ENCODE assay signal across 15 cellular contexts in the genomic region with DNA sequence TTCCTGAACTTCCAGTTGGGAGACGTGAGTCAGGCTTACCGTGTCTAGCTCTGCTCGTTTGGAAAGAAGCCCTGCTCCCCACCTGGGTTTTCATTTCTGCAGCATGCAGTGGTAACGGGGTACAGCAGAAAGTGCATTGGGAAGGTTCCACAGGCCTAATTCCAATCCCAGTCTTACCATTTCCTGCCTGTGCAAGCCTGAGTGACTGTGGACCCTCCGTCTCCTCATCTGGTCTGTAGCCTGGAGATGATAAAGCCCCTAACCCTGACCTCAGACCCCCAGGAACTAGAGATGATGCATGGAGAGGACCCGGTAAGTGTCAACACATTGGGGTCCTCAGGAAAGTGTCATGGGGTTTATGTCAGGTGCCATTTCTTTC. TPM values are rescaled to one million over a fixed set of nuclear protein-coding genes. Genes with fewer than 3 reads are reported as not detected.
DNase-seq lines count a peak whose midpoint lies in the region; ATAC-seq and TF ChIP-seq lines count a peak whose summit lies in the region.
"Had no signal": no experiment of that assay in that cellular context is flagged by ENCODE, and none has a peak within 500 bp of the region (broad histone marks: within the 10 kb centered on the region; RNA-seq: fewer than 3 reads in every experiment).

No MANE protein-coding gene starts in this region.

- H3K9me3 Mint-ChIP-seq in CD4-positive, alpha-beta T cell: no peaks in the 10 kb centered on the region

- TF ChIP-seq CTCF in CD4-positive, alpha-beta T cell (IDR thresholded peaks at IDR 0.05): no peak
- TF ChIP-seq CTCF in body of pancreas (IDR thresholded peaks at IDR 0.05): no peak
- no peak for TF ChIP-seq CTCF in neutrophil (IDR thresholded peaks at IDR 0.05)

- peaks cover 73% of the 10 kb centered on the region for H3K4me1 Mint-ChIP-seq in CD4-positive, alpha-beta T cell (ENCODE audit: low read depth)

- H3K36me3 ChIP-seq in KOPT-K1 (ENCODE audit: insufficient read depth, low read length) (no peaks in the 10 kb centered on the region), body of pancreas (replicated peaks in 1 of 2; ENCODE audit: insufficient read depth in 1 of 2, low read depth in 2 of 2) (no peaks in the 10 kb centered on the region), neutrophil (no peaks in the 10 kb centered on the region)
- H3K36me3 ChIP-seq: cardiac muscle cell, gastroesophageal sphincter, ovary, thoracic aorta had no signal

- H3K27ac Mint-ChIP-seq in CD4-positive, alpha-beta T cell: peak overlapping the region; percentile 90

- no peak for TF ChIP-seq POLR2A in body of pancreas (IDR thresholded peaks at IDR 0.05)

- H3K27me3 ChIP-seq in CD4-positive, alpha-beta T cell (ENCODE audit: control insufficient read depth, insufficient read depth, low read length): no peaks in the 10 kb centered on the region
- H3K27me3 ChIP-seq in body of pancreas: no peaks in the 10 kb centered on the region
- H3K27me3 ChIP-seq in neutrophil: no peaks in the 10 kb centered on the region
- H3K27me3 ChIP-seq: cardiac muscle cell, gastroesophageal sphincter, ovary had no signal

- H3K4me1 ChIP-seq in body of pancreas (peaks cover 44% of the 10 kb centered on the region), neutrophil (ENCODE audit: control insufficient read depth in 1 of 2, insufficient read depth in 1 of 2, low read depth in 1 of 2, low read length in 1 of 2) (peaks cover 42 to 45% of the 10 kb centered on the region in 2 experiments)
- H3K4me1 ChIP-seq: gastroesophageal sphincter had no signal

- CTCF ChIA-PET in CD4-positive, alpha-beta T cell (lab: Charles Lee): interaction anchor here (1.0 to 2.5 kb wide), 3 partner anchors 9 to 31 kb away, joined by 3 to 7 read pairs (median 3); no protein-coding TSS in a partner anchor

- no peak for DNase-seq in CD4-positive, alpha-beta T cell
- no peak for DNase-seq in body of pancreas
- no peak for DNase-seq in NCI-H226
- DNase-seq in SW 1271 (lab: John Stamatoyannopoulos, UW): no peak
- DNase-seq in DMS153 (lab: John Stamatoyannopoulos, UW): no peak
- DNase-seq: activated gamma-delta T cell treated with Interleukin-2 at 50 U/mL for 16 hours, NCI-H1105, SK-N-SH had no signal

- no peak for ATAC-seq in CD4-positive, alpha-beta T cell (ENCODE audit: poor library complexity)
- ATAC-seq in body of pancreas: no peak

- H3K4me3 Mint-ChIP-seq in CD4-positive, alpha-beta T cell: peak overlapping the region; percentile 74

- WGBS in body of pancreas, 2 donors: 62 to 69% methylated on average over 6 of the region's 6 CpGs

- intact Hi-C loops in CD4-positive, alpha-beta T cell (cut with DNase I, micrococcal nuclease): no loop called here
- intact Hi-C loops in body of pancreas (cut with DNase I): no loop called here

- POLR2A ChIA-PET in CD4-positive, alpha-beta T cell (lab: Charles Lee): interaction anchor here (1.5 to 3.3 kb wide), 3 partner anchors 11 to 30 kb away, joined by 3 to 27 read pairs (median 12); no protein-coding TSS in a partner anchor

- H3K4me3 ChIP-seq in body of pancreas (no peak overlapping the region), neutrophil (ENCODE audit: low read depth in 1 of 2, low read length in 1 of 2) (no peak overlapping the region)
- H3K4me3 ChIP-seq: cardiac muscle cell, gastroesophageal sphincter, ovary, thoracic aorta had no signal

- H3K27me3 Mint-ChIP-seq in CD4-positive, alpha-beta T cell: no peaks in the 10 kb centered on the region

- no peaks in the 10 kb centered on the region for H3K9me3 ChIP-seq in CD4-positive, alpha-beta T cell (ENCODE audit: control insufficient read depth, low read length)
- H3K9me3 ChIP-seq in KOPT-K1 (ENCODE audit: insufficient read depth, low read length, poor library complexity, severe bottlenecking) (no peaks in the 10 kb centered on the region), body of pancreas (no peaks in the 10 kb centered on the region), neutrophil (no peaks in the 10 kb centered on the region)
- H3K9me3 ChIP-seq: gastroesophageal sphincter, ovary, SK-N-SH, thoracic aorta had no signal

- H3K36me3 Mint-ChIP-seq in CD4-positive, alpha-beta T cell (ENCODE audit: low read depth): no peaks in the 10 kb centered on the region

- peak overlapping the region; percentile 85 for H3K27ac ChIP-seq in CD4-positive, alpha-beta T cell (ENCODE audit: low read depth, low read length)
- peak overlapping the region; percentile 75 for H3K27ac ChIP-seq in KOPT-K1 (ENCODE audit: low read depth, low read length, poor library complexity, severe bottlenecking)
- H3K27ac ChIP-seq in body of pancreas: peak overlapping the region; percentile 80 to 91 (median 88)
- H3K27ac ChIP-seq in neutrophil: peak overlapping the region; percentile 78
- H3K27ac ChIP-seq: cardiac muscle cell, gastroesophageal sphincter, ovary, thoracic aorta had no signal

RNA-seq across cellular contexts. Expression of a gene that starts 5.8 kb away (rescaled TPM):
- 100 to 1,000 TPM in 1 of 2 experiments, 10 to 100 TPM in 1; 96.5 to 101 TPM for total RNA-seq in CD4-positive, alpha-beta T cell
- 10 to 100 TPM; 40.5 to 83.4 TPM for total RNA-seq in body of pancreas

RNA-seq across cellular contexts. Expression of a gene that starts 40.6 kb away (rescaled TPM):
- under 1 TPM; 0.31 to 0.58 TPM for total RNA-seq in CD4-positive, alpha-beta T cell
- under 1 TPM in 1 of 2 donors, not detected in 1; 0.78 TPM for total RNA-seq in body of pancreas
- total RNA-seq: cardiac muscle cell, Daoy had no signal
